In genomic region chr2:69685321-69686048, GRCh38 we compare ENCODE assay signal across 11 cellular contexts. TPM values are rescaled to one million over a fixed set of nuclear protein-coding genes. Genes with fewer than 3 reads are reported as not detected.
DNase-seq lines count a peak whose midpoint lies in the region; ATAC-seq, FAIRE-seq and TF ChIP-seq lines count a peak whose summit lies in the region.
"Had no signal": no experiment of that assay in that cellular context is flagged by ENCODE, and none has a peak within 500 bp of the region (broad histone marks: within the 10 kb centered on the region; RNA-seq: fewer than 3 reads in every experiment).

No MANE protein-coding gene starts in this region.

- POLR2A ChIA-PET in IMR-90 (lab: Charles Lee; ENCODE audit: unreplicated experiment) = no interaction called here

- H3K4me1 ChIP-seq in IMR-90 (ENCODE audit: control insufficient read depth, insufficient read depth, low read length) (peaks cover 7% of the 10 kb centered on the region), fibroblast of lung (ENCODE audit: control insufficient read depth, extremely low read depth, insufficient read depth, low read length) (peaks cover 8% of the 10 kb centered on the region)

- H3K27ac ChIP-seq in IMR-90 (ENCODE audit: insufficient read depth, low read length) = no peak overlapping the region
- H3K27ac ChIP-seq in fibroblast of lung (ENCODE audit: insufficient read depth, low read length) = no peak overlapping the region
- H3K27ac ChIP-seq: ascending aorta, KMS-11 had no signal

- no TSS peak for BruUV-seq in IMR-90 (replicated peaks; lab: Mats Ljungman, UMichigan)

- peaks cover 6% of the 10 kb centered on the region; the same call in 1 of the 2 replicates for H3K9me1 ChIP-seq in IMR-90 (ENCODE audit: insufficient read depth, low read length)

- TF ChIP-seq CTCF in IMR-90 (conservative IDR thresholded peaks at IDR 0.05; ENCODE audit: low read depth, low read length) (no peak), fibroblast of lung (conservative IDR thresholded peaks at IDR 0.05 in 1 of 2, IDR thresholded peaks at IDR 0.05 in 1 of 2; ENCODE audit: low read depth in 1 of 2, low read length in 2 of 2) (no peak)

- H4K5ac ChIP-seq in IMR-90 (ENCODE audit: low read depth, low read length) = no peak overlapping the region

- H2BK120ac ChIP-seq in IMR-90 (ENCODE audit: low read depth, low read length) = no peak overlapping the region

- no peak overlapping the region for H3K4me3 Mint-ChIP-seq in stimulated activated effector memory CD8-positive, alpha-beta T cell treated with anti-CD3 and anti-CD28 coated beads, Interleukin-12 subunit alpha, Interleukin-12 subunit beta, amount 100 ng/mL, for 72 hours

- no peaks in the 10 kb centered on the region for H3K36me3 ChIP-seq in IMR-90 (ENCODE audit: control insufficient read depth, insufficient read depth, low read length)
- H3K36me3 ChIP-seq in fibroblast of lung (ENCODE audit: control insufficient read depth, insufficient read depth, low read length) = no peaks in the 10 kb centered on the region
- H3K36me3 ChIP-seq: ascending aorta had no signal

- H3K27me3 ChIP-seq in IMR-90 (ENCODE audit: control insufficient read depth, insufficient read depth, low read length) = no peaks in the 10 kb centered on the region
- no peaks in the 10 kb centered on the region for H3K27me3 ChIP-seq in fibroblast of lung (ENCODE audit: control insufficient read depth, insufficient read depth, low read length)
- H3K27me3 ChIP-seq: ascending aorta had no signal

- H3K4me1 Mint-ChIP-seq in stimulated activated effector memory CD8-positive, alpha-beta T cell treated with anti-CD3 and anti-CD28 coated beads, Interleukin-12 subunit alpha, Interleukin-12 subunit beta, amount 100 ng/mL, for 72 hours = peaks cover 41% of the 10 kb centered on the region

- intact Hi-C loops in IMR-90 (cut with micrococcal nuclease) = no loop called here

- peak overlapping the region; percentile 82; the same call in 1 of the 2 replicates for H2AK5ac ChIP-seq in IMR-90 (ENCODE audit: low read depth, low read length)

- H4K20me1 ChIP-seq in IMR-90 (ENCODE audit: insufficient read depth, low read length) (no peaks in the 10 kb centered on the region), fibroblast of lung (ENCODE audit: control insufficient read depth, extremely low read depth, insufficient read depth, low read length) (no peaks in the 10 kb centered on the region)

- H4K8ac ChIP-seq in IMR-90 (ENCODE audit: low read depth in 2 of 2, low read length in 2 of 2) = no peak overlapping the region

- H3K4me2 ChIP-seq in IMR-90 (ENCODE audit: low read depth, low read length) (no peak overlapping the region), fibroblast of lung (ENCODE audit: extremely low read depth, insufficient read depth, low read length) (no peak overlapping the region)
- H3K4me2 ChIP-seq: KMS-11 had no signal

- dilution Hi-C loops in IMR-90 (cut with HindIII; ENCODE audit: low sequenced_read_pairs, unreplicated experiment) = no loop called here

- CTCF ChIA-PET in IMR-90 (lab: Yijun Ruan, JAX) = no interaction called here

- H2BK5ac ChIP-seq in IMR-90 (ENCODE audit: low read depth, low read length, poor library complexity, severe bottlenecking) = peak overlapping the region; percentile 4

- no peak overlapping the region for H2AK9ac ChIP-seq in IMR-90 (replicated peaks; ENCODE audit: low read depth, low read length, poor library complexity)

- no peak for FAIRE-seq in GM12892 (lab: Jason Lieb, UNC)
- FAIRE-seq: islet of Langerhans had no signal

- H3K18ac ChIP-seq in IMR-90 (ENCODE audit: low read depth, low read length) = no peak overlapping the region

- no peak overlapping the region for H3K56ac ChIP-seq in IMR-90 (ENCODE audit: extremely low read depth, insufficient read depth, low read length)

- no peak overlapping the region for H3K23ac ChIP-seq in IMR-90 (ENCODE audit: low read depth, low read length)

- 0 out of 2 replicates have a peak overlapping the region, but pooled peaks have one; percentile 25 for H3K4ac ChIP-seq in IMR-90 (ENCODE audit: low read depth, low read length)

- no peaks in the 10 kb centered on the region for H3K79me2 ChIP-seq in fibroblast of lung (ENCODE audit: control insufficient read depth, insufficient read depth, low read length)

- H2BK15ac ChIP-seq in IMR-90 (ENCODE audit: low read depth, low read length) = no peak overlapping the region

- in situ Hi-C loops in IMR-90 (cut with MboI; ENCODE audit: low sequenced_read_pairs) = no loop called here

- TF ChIP-seq POLR2A in IMR-90 (IDR thresholded peaks at IDR 0.05; ENCODE audit: low read depth, low read length) = no peak
- no peak for TF ChIP-seq POLR2A in GM12892 (IDR thresholded peaks at IDR 0.05; ENCODE audit: low read depth, low read length)

- no peak for TF ChIP-seq RAD21 in IMR-90 (IDR thresholded peaks at IDR 0.05; ENCODE audit: low read length)

- no peak overlapping the region for H3K27ac Mint-ChIP-seq in stimulated activated effector memory CD8-positive, alpha-beta T cell treated with anti-CD3 and anti-CD28 coated beads, Interleukin-12 subunit alpha, Interleukin-12 subunit beta, amount 100 ng/mL, for 72 hours

- 80% methylated on average over 2 of the region's 5 CpGs; no CpG with 5 or more reads in 1 of the 2 experiments for WGBS in IMR-90 (ENCODE audit: extremely low coverage in 2 of 2, insufficient read length in 1 of 2), 2 experiments

- H4K91ac ChIP-seq in IMR-90 (ENCODE audit: insufficient read depth, low read depth, low read length) = no peak overlapping the region

- H3K9me3 ChIP-seq in IMR-90 (ENCODE audit: control insufficient read depth, insufficient read depth, low read length) (no peaks in the 10 kb centered on the region), fibroblast of lung (ENCODE audit: control insufficient read depth, insufficient read depth, low read depth, low read length) (no peaks in the 10 kb centered on the region)
- H3K9me3 ChIP-seq: ascending aorta had no signal

- H2AFZ ChIP-seq in IMR-90 (replicated peaks; ENCODE audit: low read length, poor library complexity) (no peak overlapping the region), fibroblast of lung (ENCODE audit: low read length) (no peak overlapping the region)

- ATAC-seq in IMR-90 (ENCODE audit: low read depth) = peak; percentile 84
- peak; percentile 98 for ATAC-seq in stimulated activated effector memory CD8-positive, alpha-beta T cell treated with anti-CD3 and anti-CD28 coated beads, Interleukin-12 subunit alpha, Interleukin-12 subunit beta, amount 100 ng/mL, for 72 hours

- H3K9me3 Mint-ChIP-seq in stimulated activated effector memory CD8-positive, alpha-beta T cell treated with anti-CD3 and anti-CD28 coated beads, Interleukin-12 subunit alpha, Interleukin-12 subunit beta, amount 100 ng/mL, for 72 hours = no peaks in the 10 kb centered on the region

- no peak overlapping the region for H3K9ac ChIP-seq in IMR-90 (ENCODE audit: low read depth, low read length)
- no peak overlapping the region for H3K9ac ChIP-seq in fibroblast of lung (ENCODE audit: insufficient read depth, low read length)
- H3K9ac ChIP-seq: KMS-11 had no signal

- H3K79me1 ChIP-seq in IMR-90 (ENCODE audit: low read depth in 1 of 2, low read length in 2 of 2) = 0 out of 4 replicates have a peak, but pooled peaks cover 0 to 3% of the 10 kb centered on the region in 2 experiments

- H3K4me3 ChIP-seq in IMR-90 (ENCODE audit: insufficient read depth, low read depth, low read length) (no peak overlapping the region), fibroblast of lung (replicated peaks in 1 of 4; ENCODE audit: control extremely low read depth in 1 of 4, insufficient read depth in 1 of 4, low read depth in 3 of 4, low read length in 4 of 4) (no peak overlapping the region)
- H3K4me3 ChIP-seq: ascending aorta had no signal

- H3K36me3 Mint-ChIP-seq in stimulated activated effector memory CD8-positive, alpha-beta T cell treated with anti-CD3 and anti-CD28 coated beads, Interleukin-12 subunit alpha, Interleukin-12 subunit beta, amount 100 ng/mL, for 72 hours = no peaks in the 10 kb centered on the region

- H3K14ac ChIP-seq in IMR-90 (replicated peaks; ENCODE audit: low read depth, low read length) = no peak overlapping the region

- DNase-seq in activated effector memory CD4-positive, alpha-beta T cell treated with anti-CD3 and anti-CD28 coated beads, Interleukin-2, amount 50 U/mL, for 16 hours = peak; percentile 64
- no peak for DNase-seq in activated effector memory CD4-positive, alpha-beta T cell treated with Interleukin-2 at 50 U/mL for 16 hours
- DNase-seq in IMR-90 (peak; percentile 59), fibroblast of lung (ENCODE audit: low read depth in 2 of 2) (peak; percentile 41 to 76), mesenteric fat pad (ENCODE audit: low spot score) (no peak), NCI-H1092 treated with DMSO at 0.1 percent for 48 hours (lab: John Stamatoyannopoulos, UW) (no peak), GM12892 (ENCODE audit: insufficient read length) (no peak)
- peak; percentile 20 to 69 for DNase-seq in stimulated activated effector memory CD8-positive, alpha-beta T cell treated with anti-CD3 and anti-CD28 coated beads, Interleukin-12 subunit alpha, Interleukin-12 subunit beta, amount 100 ng/mL, for 72 hours (ENCODE audit: low spot score in 2 of 2)

- no peak overlapping the region for H2BK20ac ChIP-seq in IMR-90 (ENCODE audit: low read depth, low read length)

TF ChIP-seq in IMR-90, 13 proteins besides CTCF, POLR2A, EP300 and RAD21 (continues in another document):
- no peak for TF ChIP-seq CEBPB (IDR thresholded peaks at IDR 0.05; ENCODE audit: low read depth, low read length)

RNA-seq across cellular contexts. Expression of gene AAK1, which starts 41.9 kb away (rescaled TPM):
- total RNA-seq in IMR-90 (2012; rRNA removed) (26.5 and 34.7 TPM in 2 replicates), fibroblast of lung (21.1 and 45.7 TPM in 2 replicates), mesenteric fat pad (73.6 TPM)
- polyA plus RNA-seq in IMR-90 (2012; rRNA removed) (21.9 and 22.1 TPM in 2 replicates), fibroblast of lung (43.5 and 49.1 TPM in 2 replicates)
- polyA plus RNA-seq in IMR-90 (2012; cell fraction: cytosol; rRNA removed) = 10.2 and 11.0 TPM in 2 replicates
- 18.0 and 36.8 TPM in 2 replicates for polyA plus RNA-seq in IMR-90 (2012; cell fraction: nucleus; rRNA removed; ENCODE audit: low replicate concordance)
- polyA plus RNA-seq in fibroblast of lung (2012) = 31.3 and 38.4 TPM in 2 replicates
- polyA minus RNA-seq in fibroblast of lung (ENCODE audit: low replicate concordance) = 71.8 and 72.8 TPM in 2 replicates
- polyA plus RNA-seq in GM12892 (2012; ENCODE audit: missing spikeins) = 8.8 TPM

RNA-seq across cellular contexts. Expression of gene ANXA4, which starts 56.4 kb away (rescaled TPM):
- total RNA-seq in IMR-90 (2012; rRNA removed) (22.2 and 25.8 TPM in 2 replicates), fibroblast of lung (106 and 114 TPM in 2 replicates), mesenteric fat pad (58.3 TPM)
- polyA plus RNA-seq in IMR-90 (2012; rRNA removed) (72.0 and 113 TPM in 2 replicates), fibroblast of lung (98.4 and 106 TPM in 2 replicates)
- polyA plus RNA-seq in IMR-90 (2012; cell fraction: cytosol; rRNA removed) = 21.8 and 32.1 TPM in 2 replicates
- 18.7 and 28.6 TPM in 2 replicates for polyA plus RNA-seq in IMR-90 (2012; cell fraction: nucleus; rRNA removed; ENCODE audit: low replicate concordance)
- polyA plus RNA-seq in fibroblast of lung (2012) = 162 and 163 TPM in 2 replicates
- polyA minus RNA-seq in fibroblast of lung (ENCODE audit: low replicate concordance) = 148 and 171 TPM in 2 replicates
- 82.4 TPM for polyA plus RNA-seq in GM12892 (2012; ENCODE audit: missing spikeins)

Comparison
In these comparisons a context has a peak if more than half of its experiments do, and no peak if none do; other contexts are left out.
1. DNase-seq: peak in activated effector memory CD4-positive, alpha-beta T cell treated with anti-CD3 and anti-CD28 coated beads, Interleukin-2, amount 50 U/mL, for 16 hours (single experiment), IMR-90 (single experiment), fibroblast of lung (2 of 2) and stimulated activated effector memory CD8-positive, alpha-beta T cell treated with anti-CD3 and anti-CD28 coated beads, Interleukin-12 subunit alpha, Interleukin-12 subunit beta, amount 100 ng/mL, for 72 hours (2 of 2); none in activated effector memory CD4-positive, alpha-beta T cell treated with Interleukin-2 at 50 U/mL for 16 hours (single experiment), mesenteric fat pad (single experiment), NCI-H1092 treated with DMSO at 0.1 percent for 48 hours (single experiment) and GM12892 (single experiment).